9 cellular contexts compared by ENCODE assay signal in the genomic region with DNA sequence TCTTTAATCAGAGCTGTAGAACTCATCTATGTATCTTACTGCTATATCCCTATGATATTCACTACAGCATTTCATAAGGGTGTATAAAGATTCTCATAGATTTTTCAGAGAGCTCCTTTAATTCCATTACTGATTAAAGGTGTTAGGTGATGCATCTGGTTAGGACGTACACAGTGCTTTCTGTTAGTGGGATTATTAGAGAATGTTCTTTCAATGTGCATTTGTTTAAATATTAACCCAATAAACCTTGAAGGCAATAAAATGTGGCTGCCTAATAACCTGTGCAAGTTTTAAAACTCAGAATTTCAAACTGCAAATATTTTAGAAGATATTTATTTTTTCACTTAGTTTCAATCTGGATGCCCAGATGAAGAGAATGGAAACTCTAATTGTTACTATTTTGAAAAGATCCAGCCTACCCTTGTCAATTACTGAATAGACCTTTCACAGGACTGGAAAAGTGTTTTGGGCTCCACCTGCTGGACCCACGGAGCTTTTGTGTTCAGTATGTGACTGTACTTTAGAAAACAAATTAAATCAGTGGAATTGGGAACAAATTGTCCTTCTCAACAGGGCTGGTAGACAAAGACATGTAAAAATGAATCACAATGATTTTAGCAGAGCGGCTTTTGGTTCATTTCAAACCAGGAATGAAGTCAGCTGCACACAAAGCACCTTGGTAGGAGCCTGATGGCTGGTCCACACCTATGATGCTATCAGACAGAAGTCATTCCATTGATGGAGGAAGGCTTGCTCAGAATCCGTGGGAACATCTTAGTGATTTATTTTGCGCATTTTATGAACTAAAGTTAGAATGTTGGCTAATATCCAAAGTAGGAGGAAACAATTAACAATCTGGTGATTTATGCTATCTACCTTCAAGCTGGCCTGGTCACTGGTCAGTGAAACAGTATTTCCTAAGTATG.
DNase-seq lines count a peak whose midpoint lies in the region; ATAC-seq and TF ChIP-seq lines count a peak whose summit lies in the region.
"Had no signal": no experiment of that assay in that cellular context is flagged by ENCODE, and none has a peak within 500 bp of the region (broad histone marks: within the 10 kb centered on the region; RNA-seq: fewer than 3 reads in every experiment).

No MANE protein-coding gene starts in this region.

- WGBS in neuronal stem cell (ENCODE audit: extremely low coverage in 2 of 2, insufficient read length in 2 of 2, insufficient replicate concordance in 1 of 2), 2 donors, result no CpG with 5 or more reads among the region's 5 CpGs

- H2AK5ac ChIP-seq in neuronal stem cell (ENCODE audit: low read depth, low read length), result no peak overlapping the region

- no peak overlapping the region for H3K4me3 Mint-ChIP-seq in activated T-cell treated with anti-CD3 and anti-CD28 coated beads, Interleukin-2, amount 50 U/mL, for 4 hours
- H3K4me3 Mint-ChIP-seq: IgD-negative memory B cell had no signal

- H2BK15ac ChIP-seq in neuronal stem cell (ENCODE audit: low read length), result no peak overlapping the region

- DNase-seq in Ammon's horn (ENCODE audit: low spot score) (peak; percentile 85), NCI-H526 treated with DMSO at 0.1 percent for 48 hours (lab: John Stamatoyannopoulos, UW) (peak; percentile 78), fibroblast of the aortic adventitia (ENCODE audit: low read depth) (peak; percentile 76), neuronal stem cell (ENCODE audit: low spot score) (peak; percentile 32), epidermal melanocyte (ENCODE audit: insufficient read length, low spot score) (no peak)
- DNase-seq in activated T-cell treated with anti-CD3 and anti-CD28 coated beads, Interleukin-2, amount 50 U/mL, for 4 hours, result peak; percentile 34

- no peak overlapping the region for H3K27ac ChIP-seq in neuronal stem cell (replicated peaks; ENCODE audit: low read length)

- H3K14ac ChIP-seq in neuronal stem cell (ENCODE audit: low read length), result no peak overlapping the region

- no peak overlapping the region for H3K4me2 ChIP-seq in neuronal stem cell (ENCODE audit: insufficient read depth, low read length, poor library complexity, severe bottlenecking)

- no peaks in the 10 kb centered on the region for H3K9me3 Mint-ChIP-seq in activated T-cell treated with anti-CD3 and anti-CD28 coated beads, Interleukin-2, amount 50 U/mL, for 4 hours
- H3K9me3 Mint-ChIP-seq: IgD-negative memory B cell had no signal

- no peak overlapping the region for H2BK12ac ChIP-seq in neuronal stem cell (ENCODE audit: low read length)

- H3K9me3 ChIP-seq in neuronal stem cell (replicated peaks in 1 of 2; ENCODE audit: control insufficient read depth in 2 of 2, insufficient read depth in 1 of 2, low read depth in 1 of 2, low read length in 2 of 2), result no peaks in the 10 kb centered on the region

- H2AFZ ChIP-seq in neuronal stem cell (ENCODE audit: low read length), result no peak overlapping the region

- H3K36me3 ChIP-seq in neuronal stem cell (replicated peaks in 1 of 2; ENCODE audit: control insufficient read depth in 2 of 2, insufficient read depth in 2 of 2, low read length in 2 of 2), result peaks cover 8 to 20% of the 10 kb centered on the region in 2 donors

- H3K27me3 Mint-ChIP-seq in activated T-cell treated with anti-CD3 and anti-CD28 coated beads, Interleukin-2, amount 50 U/mL, for 4 hours (ENCODE audit: low read depth), result no peaks in the 10 kb centered on the region
- H3K27me3 Mint-ChIP-seq: IgD-negative memory B cell had no signal

- H3K23ac ChIP-seq in neuronal stem cell (ENCODE audit: low read depth, low read length, poor library complexity), result no peak overlapping the region

- no peak overlapping the region for H4K8ac ChIP-seq in neuronal stem cell (ENCODE audit: low read depth, low read length)

- no peaks in the 10 kb centered on the region for H3K27me3 ChIP-seq in neuronal stem cell (ENCODE audit: control insufficient read depth in 3 of 3, insufficient read depth in 3 of 3, low read depth in 1 of 3, low read length in 3 of 3)

- no peak overlapping the region for H2BK120ac ChIP-seq in neuronal stem cell (ENCODE audit: low read depth, low read length)

- no peak overlapping the region for H3K4ac ChIP-seq in neuronal stem cell (ENCODE audit: low read length)

- H3K9ac ChIP-seq in neuronal stem cell (ENCODE audit: low read depth, low read length, poor library complexity), result no peak overlapping the region

- ATAC-seq in GM18520 (IDR thresholded peaks at IDR 0.05; ENCODE audit: unreplicated experiment) (peak; percentile 51), HG03135 (IDR thresholded peaks at IDR 0.05; ENCODE audit: unreplicated experiment) (peak; percentile 74)
- ATAC-seq in activated T-cell treated with anti-CD3 and anti-CD28 coated beads, Interleukin-2, amount 50 U/mL, for 4 hours, result peak in 1 of 2 donors; percentile 41

- peaks cover 8% of the 10 kb centered on the region for H3K4me1 Mint-ChIP-seq in activated T-cell treated with anti-CD3 and anti-CD28 coated beads, Interleukin-2, amount 50 U/mL, for 4 hours (ENCODE audit: low read depth)
- H3K4me1 Mint-ChIP-seq: IgD-negative memory B cell had no signal

- no peak overlapping the region for H2BK5ac ChIP-seq in neuronal stem cell (ENCODE audit: low read length)

- no peak overlapping the region for H3K18ac ChIP-seq in neuronal stem cell (ENCODE audit: low read length)

- H3K4me1 ChIP-seq in neuronal stem cell (ENCODE audit: control insufficient read depth in 2 of 2, insufficient read depth in 1 of 2, low read depth in 1 of 2, low read length in 2 of 2), result peaks cover 0 to 2% of the 10 kb centered on the region in 2 donors

- peak; percentile 71 for TF ChIP-seq CTCF in fibroblast of the aortic adventitia (IDR thresholded peaks at IDR 0.05; ENCODE audit: insufficient read depth, low read length)

- H3K79me1 ChIP-seq in neuronal stem cell (ENCODE audit: low read depth, low read length), result peaks cover 2% of the 10 kb centered on the region

- H3K4me3 ChIP-seq in fibroblast of the aortic adventitia (ENCODE audit: low read depth, low read length) (no peak overlapping the region), neuronal stem cell (ENCODE audit: low read length in 2 of 2) (no peak overlapping the region)

- H3K36me3 Mint-ChIP-seq in activated T-cell treated with anti-CD3 and anti-CD28 coated beads, Interleukin-2, amount 50 U/mL, for 4 hours (ENCODE audit: insufficient read depth), result peaks cover 20% of the 10 kb centered on the region

- no peak overlapping the region for H4K91ac ChIP-seq in neuronal stem cell (ENCODE audit: low read depth, low read length, poor library complexity)
